ENCODE assay signal across 14 cellular contexts in the genomic region with DNA sequence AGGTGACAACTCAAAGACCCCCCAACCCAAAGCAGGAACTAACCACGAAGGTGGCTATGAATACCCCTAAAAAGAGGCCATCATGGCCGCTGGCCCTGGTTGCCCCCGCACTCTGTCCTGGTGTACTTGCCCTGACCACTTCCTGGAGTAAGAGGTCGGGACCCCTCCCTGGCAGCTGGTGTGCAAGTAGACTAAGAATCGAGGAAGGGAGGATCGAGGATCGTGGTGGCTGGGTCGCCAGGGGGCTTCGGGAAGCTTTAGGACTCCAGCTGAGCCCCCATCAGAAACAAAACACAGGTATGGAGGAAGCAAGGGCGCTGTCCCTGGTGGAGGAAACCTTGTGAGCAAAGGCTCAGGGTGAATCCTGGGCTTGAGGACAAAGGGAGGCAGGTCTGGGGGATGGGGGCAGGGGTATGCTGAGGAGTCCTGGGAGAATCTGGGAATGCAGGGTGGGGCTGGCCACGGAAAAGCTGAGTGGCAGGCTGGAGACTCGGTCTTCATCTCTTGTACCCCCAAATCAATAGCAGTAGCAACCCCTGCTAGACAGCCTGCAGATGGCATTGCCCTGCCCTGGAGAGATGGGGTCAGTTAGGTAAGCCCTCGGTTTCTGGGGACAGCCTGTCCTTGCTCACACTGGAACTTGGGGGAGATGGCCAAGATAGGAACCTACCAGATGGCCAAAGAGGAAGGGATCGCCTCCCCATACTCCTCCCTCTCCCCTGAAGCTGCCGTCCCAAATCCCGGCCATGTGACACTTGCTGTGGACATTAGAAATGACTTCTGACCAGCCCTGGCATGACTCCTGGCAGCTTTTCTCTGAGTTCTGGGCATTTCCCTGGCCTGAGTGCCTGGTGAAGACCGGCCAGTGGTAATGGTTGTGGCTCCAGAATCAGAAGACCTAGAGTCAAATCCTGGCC. TPM values are rescaled to one million over a fixed set of nuclear protein-coding genes. Genes with fewer than 3 reads are reported as not detected.
A peak's percentile ranks its signal among the peaks of the same experiment; 100 is the strongest.
DNase-seq lines count a peak whose midpoint lies in the region; TF ChIP-seq lines count a peak whose summit lies in the region.
"Had no signal": no experiment of that assay in that cellular context is flagged by ENCODE, and none has a peak within 500 bp of the region (broad histone marks: within the 10 kb centered on the region; RNA-seq: fewer than 3 reads in every experiment).

No MANE protein-coding gene starts in this region.

- no peak overlapping the region for H3K4me3 Mint-ChIP-seq in activated naive CD4-positive, alpha-beta T cell treated with anti-CD3 and anti-CD28 coated beads, Interleukin-2, amount 10 ng/mL, durations not matched to agents 7 days and 5 days
- H3K4me3 Mint-ChIP-seq in activated naive CD8-positive, alpha-beta T cell treated with anti-CD3 and anti-CD28 coated beads for 36 hours = no peak overlapping the region

- peaks cover 18% of the 10 kb centered on the region for H3K27me3 ChIP-seq in HUES64 (ENCODE audit: insufficient read depth, low read length)
- H3K27me3 ChIP-seq in iPS-15b (ENCODE audit: control insufficient read depth, insufficient read depth, low read length) = peaks cover 14% of the 10 kb centered on the region
- H3K27me3 ChIP-seq in sigmoid colon = peaks cover 5 to 35% (median 13%) of the 10 kb centered on the region in 3 donors

- H3K27me3 Mint-ChIP-seq in activated naive CD4-positive, alpha-beta T cell treated with anti-CD3 and anti-CD28 coated beads, Interleukin-2, amount 10 ng/mL, durations not matched to agents 7 days and 5 days = peaks cover 63% of the 10 kb centered on the region
- H3K27me3 Mint-ChIP-seq in activated naive CD8-positive, alpha-beta T cell treated with anti-CD3 and anti-CD28 coated beads for 36 hours = peaks cover 46% of the 10 kb centered on the region

- no peaks in the 10 kb centered on the region for H3K36me3 Mint-ChIP-seq in activated naive CD4-positive, alpha-beta T cell treated with anti-CD3 and anti-CD28 coated beads, Interleukin-2, amount 10 ng/mL, durations not matched to agents 7 days and 5 days
- no peaks in the 10 kb centered on the region for H3K36me3 Mint-ChIP-seq in activated naive CD8-positive, alpha-beta T cell treated with anti-CD3 and anti-CD28 coated beads for 36 hours

- 70% methylated on average over 17 of the region's 17 CpGs for WGBS in HUES64
- WGBS in sigmoid colon, 2 donors = 53 to 60% methylated on average over 17 of the region's 17 CpGs

- H3K4me3 ChIP-seq in HUES64 (ENCODE audit: low read length) (0 out of 2 replicates have a peak overlapping the region, but pooled peaks have one; percentile 55), iPS-15b (ENCODE audit: low read depth, low read length) (peak overlapping the region; percentile 12), sigmoid colon (no peak overlapping the region)

- H3K27ac ChIP-seq in HUES64 (ENCODE audit: low read depth, low read length) = no peak overlapping the region
- H3K27ac ChIP-seq in sigmoid colon = no peak overlapping the region

- TF ChIP-seq POLR2A in sigmoid colon (IDR thresholded peaks at IDR 0.05) = no peak

- CTCF ChIA-PET in activated naive CD4-positive, alpha-beta T cell treated with anti-CD3 and anti-CD28 coated beads, Interleukin-2, amount 10 ng/mL, durations not matched to agents 7 days and 5 days (lab: Charles Lee) = no interaction called here

- intact Hi-C loops in sigmoid colon (cut with DNase I) = no loop called here

- no peaks in the 10 kb centered on the region for H3K36me3 ChIP-seq in HUES64 (ENCODE audit: insufficient read depth, low read length)
- H3K36me3 ChIP-seq in iPS-15b (ENCODE audit: control insufficient read depth, insufficient read depth, low read length) = no peaks in the 10 kb centered on the region
- H3K36me3 ChIP-seq in sigmoid colon = no peaks in the 10 kb centered on the region

- H3K4me1 Mint-ChIP-seq in activated naive CD4-positive, alpha-beta T cell treated with anti-CD3 and anti-CD28 coated beads, Interleukin-2, amount 10 ng/mL, durations not matched to agents 7 days and 5 days = no peaks in the 10 kb centered on the region
- H3K4me1 Mint-ChIP-seq in activated naive CD8-positive, alpha-beta T cell treated with anti-CD3 and anti-CD28 coated beads for 36 hours = no peaks in the 10 kb centered on the region

- H3K9ac ChIP-seq in HUES64 (ENCODE audit: low read depth, low read length) (no peak overlapping the region), iPS-15b (ENCODE audit: low read depth, low read length) (no peak overlapping the region)

- H3K4me1 ChIP-seq in HUES64 (ENCODE audit: insufficient read depth, low read length) (peaks cover 21% of the 10 kb centered on the region), iPS-15b (ENCODE audit: control insufficient read depth, insufficient read depth, low read length) (peaks cover 10% of the 10 kb centered on the region), sigmoid colon (no peaks in the 10 kb centered on the region)

- no peaks in the 10 kb centered on the region for H3K9me3 Mint-ChIP-seq in activated naive CD4-positive, alpha-beta T cell treated with anti-CD3 and anti-CD28 coated beads, Interleukin-2, amount 10 ng/mL, durations not matched to agents 7 days and 5 days
- no peaks in the 10 kb centered on the region for H3K9me3 Mint-ChIP-seq in activated naive CD8-positive, alpha-beta T cell treated with anti-CD3 and anti-CD28 coated beads for 36 hours

- no peaks in the 10 kb centered on the region for H3K9me3 ChIP-seq in HUES64 (ENCODE audit: insufficient read depth, low read depth, low read length)
- no peaks in the 10 kb centered on the region for H3K9me3 ChIP-seq in iPS-15b (ENCODE audit: control insufficient read depth, insufficient read depth, low read length)
- no peaks in the 10 kb centered on the region for H3K9me3 ChIP-seq in sigmoid colon

- no peak overlapping the region for H3K27ac Mint-ChIP-seq in activated naive CD4-positive, alpha-beta T cell treated with anti-CD3 and anti-CD28 coated beads, Interleukin-2, amount 10 ng/mL, durations not matched to agents 7 days and 5 days
- no peak overlapping the region for H3K27ac Mint-ChIP-seq in activated naive CD8-positive, alpha-beta T cell treated with anti-CD3 and anti-CD28 coated beads for 36 hours

- TF ChIP-seq EP300 in sigmoid colon (IDR thresholded peaks at IDR 0.05) = no peak

- DNase-seq in activated naive CD4-positive, alpha-beta T cell treated with anti-CD3 and anti-CD28 coated beads, Interleukin-2, amount 10 ng/mL, durations not matched to agents 7 days and 5 days = peak; percentile 14
- DNase-seq in activated naive CD4-positive, alpha-beta T cell (lab: John Stamatoyannopoulos, UW) = no peak
- DNase-seq in sigmoid colon = peak; percentile 50
- DNase-seq in activated naive CD8-positive, alpha-beta T cell treated with anti-CD3 and anti-CD28 coated beads for 36 hours = no peak
- DNase-seq in NCI-H128 (lab: John Stamatoyannopoulos, UW; ENCODE audit: unreplicated experiment) = no peak
- DNase-seq in DMS 273 treated with DMSO at 0.1 percent for 48 hours (lab: John Stamatoyannopoulos, UW) = no peak
- DNase-seq: NCI-H1092, NCI-H2081 treated with DMSO at 0.1 percent for 48 hours, NCI-H510A treated with DMSO at 0.1 percent for 48 hours had no signal

- no peak for TF ChIP-seq CTCF in sigmoid colon (IDR thresholded peaks at IDR 0.05)

RNA-seq across cellular contexts. Expression of a gene that starts 45.3 kb away (rescaled TPM):
- 0.35 TPM for polyA plus RNA-seq in HUES64 (2013, experiment 1 of 2)
- 0.57 TPM for polyA plus RNA-seq in HUES64 (2013, experiment 2 of 2)
- under 1 TPM in 1 of 4 donors, not detected in 3; under 0.01 TPM for total RNA-seq in sigmoid colon
- under 1 TPM in 1 of 3 donors, not detected in 2; 0.04 TPM for polyA plus RNA-seq in sigmoid colon
- not detected for total RNA-seq in activated naive CD8-positive, alpha-beta T cell treated with anti-CD3 and anti-CD28 coated beads for 36 hours
- total RNA-seq: A172, Daoy had no signal
- polyA plus RNA-seq: BJ had no signal

Comparison
In these comparisons a context has a peak if more than half of its experiments do, and no peak if none do; other contexts are left out.
1. DNase-seq: peak in activated naive CD4-positive, alpha-beta T cell treated with anti-CD3 and anti-CD28 coated beads, Interleukin-2, amount 10 ng/mL, durations not matched to agents 7 days and 5 days (single experiment) and sigmoid colon (single experiment); none in activated naive CD4-positive, alpha-beta T cell (0 of 4), activated naive CD8-positive, alpha-beta T cell treated with anti-CD3 and anti-CD28 coated beads for 36 hours (single experiment), NCI-H128 (single experiment) and DMS 273 treated with DMSO at 0.1 percent for 48 hours (single experiment).
2. H3K4me3 ChIP-seq: peak in HUES64 (single experiment) and iPS-15b (single experiment); none in sigmoid colon (0 of 4).